Comparison of ENCODE assay signal across 1 cellular context in genomic region chr17:49789278-49789578, GRCh38.
TF ChIP-seq lines count a peak whose summit lies in the region.

No MANE protein-coding gene starts in this region.

TF ChIP-seq in HepG2, 621 proteins besides CTCF, POLR2A, EP300 and RAD21 (continued from another document and continues in another):
- no peak for TF ChIP-seq PBX3 (CRISPR knock-in tag; IDR thresholded peaks at IDR 0.05; ENCODE audit: borderline replicate concordance)
- no peak for TF ChIP-seq ZNF891 (CRISPR knock-in tag; IDR thresholded peaks at IDR 0.05)
- TF ChIP-seq ZNF691 (CRISPR knock-in tag; IDR thresholded peaks at IDR 0.05; ENCODE audit: borderline replicate concordance, low read depth): no peak
- TF ChIP-seq NRL (CRISPR knock-in tag; IDR thresholded peaks at IDR 0.05; ENCODE audit: borderline replicate concordance): no peak
- TF ChIP-seq ZBTB7B (CRISPR knock-in tag; IDR thresholded peaks at IDR 0.05): no peak
- TF ChIP-seq ZNF75D (CRISPR knock-in tag; IDR thresholded peaks at IDR 0.05; ENCODE audit: borderline replicate concordance): no peak
- TF ChIP-seq ZNF572 (CRISPR knock-in tag; IDR thresholded peaks at IDR 0.05): 0 out of 2 replicates have a peak, but pooled peaks have one; percentile 32
- peak; percentile 85 for TF ChIP-seq TFAP4 (IDR thresholded peaks at IDR 0.05; ENCODE audit: borderline replicate concordance, low read depth)
- no peak for TF ChIP-seq ZNF142 (CRISPR knock-in tag; IDR thresholded peaks at IDR 0.05)
- TF ChIP-seq CEBPG (CRISPR knock-in tag; IDR thresholded peaks at IDR 0.05): no peak
- TF ChIP-seq ZNF816 (CRISPR knock-in tag; IDR thresholded peaks at IDR 0.05; ENCODE audit: borderline replicate concordance): 0 out of 2 replicates have a peak, but pooled peaks have one; percentile 4
- no peak; the same call in 1 of the 2 replicates for TF ChIP-seq E2F1 (CRISPR knock-in tag; IDR thresholded peaks at IDR 0.05)
- TF ChIP-seq NR2C2 (CRISPR knock-in tag; IDR thresholded peaks at IDR 0.05; ENCODE audit: borderline replicate concordance): no peak; the same call in 1 of the 2 replicates
- no peak for TF ChIP-seq THAP7 (CRISPR knock-in tag; IDR thresholded peaks at IDR 0.05)
- TF ChIP-seq ZHX2 (IDR thresholded peaks at IDR 0.05; ENCODE audit: low read depth): no peak
- no peak for TF ChIP-seq ZHX2 (CRISPR knock-in tag; IDR thresholded peaks at IDR 0.05; ENCODE audit: borderline replicate concordance)
- TF ChIP-seq ZSCAN5A (CRISPR knock-in tag; IDR thresholded peaks at IDR 0.05; ENCODE audit: borderline replicate concordance): no peak
- TF ChIP-seq NKX3-1 (CRISPR knock-in tag; IDR thresholded peaks at IDR 0.05): no peak
- 0 out of 2 replicates have a peak, but pooled peaks have one; percentile 9 for TF ChIP-seq CREB3 (CRISPR knock-in tag; IDR thresholded peaks at IDR 0.05)
- no peak for TF ChIP-seq POLR2G (IDR thresholded peaks at IDR 0.05; ENCODE audit: low read depth, low read length)
- no peak for TF ChIP-seq CREB1 (IDR thresholded peaks at IDR 0.05)
- peak; percentile 11; the same call in 1 of the 2 replicates for TF ChIP-seq CREB1 (CRISPR knock-in tag; IDR thresholded peaks at IDR 0.05)
- TF ChIP-seq ZNF646 (CRISPR knock-in tag; IDR thresholded peaks at IDR 0.05): no peak
- no peak for TF ChIP-seq ZKSCAN5 (CRISPR knock-in tag; IDR thresholded peaks at IDR 0.05)
- no peak for TF ChIP-seq TOE1 (CRISPR knock-in tag; IDR thresholded peaks at IDR 0.05)
- TF ChIP-seq ZMAT3 (CRISPR knock-in tag; conservative IDR thresholded peaks at IDR 0.05): 0 out of 2 replicates have a peak, but pooled peaks have one; percentile 5
